21 cellular contexts compared by ENCODE assay signal in the genomic region with DNA sequence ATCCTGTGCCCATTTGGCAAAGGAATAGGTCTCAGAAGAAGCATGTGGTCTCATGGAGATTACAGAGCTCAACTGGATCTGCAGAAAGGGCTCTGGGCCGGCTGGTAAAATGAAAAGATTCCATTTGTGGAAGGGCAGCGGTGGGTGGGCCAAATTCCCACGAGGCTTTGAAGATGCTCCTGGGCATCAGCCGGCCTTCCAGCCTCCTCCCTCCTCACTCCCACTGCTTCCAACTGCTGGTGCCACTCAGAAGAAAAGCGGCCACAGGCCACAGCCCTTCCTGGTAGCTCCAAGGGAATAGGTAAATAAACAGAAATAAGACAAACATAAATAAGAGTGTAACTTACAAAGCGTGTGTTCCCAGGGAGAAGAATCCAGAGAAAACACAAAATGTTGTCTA.
"Had no signal": no experiment of that assay in that cellular context is flagged by ENCODE, and none has a peak within 500 bp of the region (broad histone marks: within the 10 kb centered on the region; RNA-seq: fewer than 3 reads in every experiment).

No MANE protein-coding gene starts in this region.

- H3K27me3 ChIP-seq: dorsolateral prefrontal cortex, esophagus muscularis mucosa, heart right ventricle, left lung, sigmoid colon, spleen, testis, tibial artery had no signal

- H3K9me3 ChIP-seq: esophagus muscularis mucosa, heart right ventricle, left lung, psoas muscle, sigmoid colon, spleen, testis, tibial artery had no signal

- H3K4me3 ChIP-seq: dorsolateral prefrontal cortex, esophagus muscularis mucosa, heart right ventricle, left lung, psoas muscle, sigmoid colon, skin epidermis, spleen, testis, tibial artery had no signal

- H3K36me3 ChIP-seq: esophagus muscularis mucosa, heart right ventricle, left lung, sigmoid colon, spleen, tibial artery had no signal

- H3K27ac ChIP-seq: dorsolateral prefrontal cortex, esophagus muscularis mucosa, heart right ventricle, left lung, psoas muscle, sigmoid colon, skin epidermis, spleen, testis, tibial artery had no signal

- DNase-seq: central memory CD4-positive, alpha-beta T cell; dorsolateral prefrontal cortex; effector CD8-positive, alpha-beta T cell; foreskin melanocyte; glutamatergic neuron; heart right ventricle; hippocampal formation; left cardiac atrium; left lung; naive B cell; psoas muscle; right cardiac atrium; sigmoid colon; spleen; stimulated activated CD4-positive, alpha-beta T cell treated with anti-CD3 and anti-CD28 coated beads, Interleukin-4, amount 100 ng/mL, for 4 hours; stimulated activated naive CD8-positive, alpha-beta T cell treated with anti-CD3 and anti-CD28 coated beads, Interleukin-15, Interleukin-2, amounts not matched to agents 100 U/mL and 50 U/mL, for 24 hours; substantia nigra; testis; tibial artery had no signal

- H3K4me1 ChIP-seq: left lung, psoas muscle, sigmoid colon, spleen had no signal
